ENCODE assay signal across 9 cellular contexts in the genomic region with DNA sequence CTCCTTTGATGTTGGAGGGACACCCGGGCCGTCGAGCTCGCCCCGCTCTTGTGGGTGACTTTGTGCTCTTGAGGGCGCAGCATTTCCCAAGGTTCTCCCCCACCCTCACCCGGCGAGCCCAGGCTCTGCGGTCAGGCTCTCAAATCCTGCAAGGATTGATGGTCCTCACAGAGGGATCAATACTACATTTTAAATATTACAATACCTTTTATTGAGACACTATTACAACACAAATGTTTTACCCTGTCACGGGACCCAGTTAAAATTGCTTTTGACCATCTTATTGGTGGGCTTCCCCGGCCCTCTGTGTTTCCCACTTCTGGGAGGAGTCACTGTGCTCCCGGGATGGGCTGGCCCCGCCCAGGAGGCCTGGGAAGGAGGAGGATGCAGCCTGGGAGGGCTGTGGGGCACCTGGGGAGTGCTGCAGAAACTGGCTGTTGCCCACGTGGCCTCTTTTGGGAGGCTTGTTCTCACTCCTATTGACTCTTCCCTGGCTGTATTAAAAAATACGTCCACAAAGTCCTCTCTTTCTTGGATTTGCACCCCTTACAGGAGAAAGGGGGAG.
A peak's percentile ranks its signal among the peaks of the same experiment; 100 is the strongest.
DNase-seq lines count a peak whose midpoint lies in the region; ATAC-seq lines count a peak whose summit lies in the region.
"Had no signal": no experiment of that assay in that cellular context is flagged by ENCODE, and none has a peak within 500 bp of the region (broad histone marks: within the 10 kb centered on the region; RNA-seq: fewer than 3 reads in every experiment).

No MANE protein-coding gene starts in this region.

- H3K27ac Mint-ChIP-seq in activated T-helper 17 cell treated with anti-CD3 and anti-CD28 coated beads, Interleukin-2, amount 50 U/mL, for 72 hours, result peak overlapping the region; percentile 87
- peak overlapping the region; percentile 95 to 97 for H3K27ac Mint-ChIP-seq in stimulated activated naive CD8-positive, alpha-beta T cell treated with anti-CD3 and anti-CD28 coated beads, Interleukin-15, amount 100 ng/mL, for 72 hours

- no peaks in the 10 kb centered on the region for H3K36me3 ChIP-seq in iPS-20b (ENCODE audit: insufficient read depth, low read depth, low read length)

- H3K27me3 ChIP-seq in iPS-20b (ENCODE audit: insufficient read depth, low read length), result peaks cover 14% of the 10 kb centered on the region; the same call in 1 of the 2 replicates

- peak; percentile 13 for DNase-seq in NCI-H748 (lab: John Stamatoyannopoulos, UW; ENCODE audit: unreplicated experiment)
- DNase-seq in NCI-H748 treated with DMSO at 0.1 percent for 48 hours (lab: John Stamatoyannopoulos, UW), result no peak
- no peak for DNase-seq in stimulated activated naive CD8-positive, alpha-beta T cell treated with anti-CD3 and anti-CD28 coated beads, Interleukin-15, amount 100 ng/mL, for 72 hours
- no peak for DNase-seq in putamen (ENCODE audit: low spot score)
- no peak for DNase-seq in NCI-H2029 treated with DMSO at 0.1 percent for 48 hours (lab: John Stamatoyannopoulos, UW)

- ATAC-seq in activated T-helper 17 cell treated with anti-CD3 and anti-CD28 coated beads, Interleukin-2, amount 50 U/mL, for 72 hours (replicated peaks), result no peak
- no peak for ATAC-seq in stimulated activated naive CD8-positive, alpha-beta T cell treated with anti-CD3 and anti-CD28 coated beads, Interleukin-15, amount 100 ng/mL, for 72 hours
- no peak for ATAC-seq in GM19328 (IDR thresholded peaks at IDR 0.05; ENCODE audit: unreplicated experiment)
- ATAC-seq: A549 had no signal

- H3K4me3 Mint-ChIP-seq in activated T-helper 17 cell treated with anti-CD3 and anti-CD28 coated beads, Interleukin-2, amount 50 U/mL, for 72 hours, result peak overlapping the region; percentile 81
- H3K4me3 Mint-ChIP-seq in stimulated activated naive CD8-positive, alpha-beta T cell treated with anti-CD3 and anti-CD28 coated beads, Interleukin-15, amount 100 ng/mL, for 72 hours, result peak overlapping the region; percentile 85 to 86

- H3K27me3 Mint-ChIP-seq in activated T-helper 17 cell treated with anti-CD3 and anti-CD28 coated beads, Interleukin-2, amount 50 U/mL, for 72 hours, result peaks cover 5% of the 10 kb centered on the region
- H3K27me3 Mint-ChIP-seq in stimulated activated naive CD8-positive, alpha-beta T cell treated with anti-CD3 and anti-CD28 coated beads, Interleukin-15, amount 100 ng/mL, for 72 hours, result peaks cover 27% of the 10 kb centered on the region

- H3K4me1 ChIP-seq in iPS-20b (ENCODE audit: insufficient read depth, low read length), result peaks cover 15% of the 10 kb centered on the region; the same call in 1 of the 2 replicates
- H3K4me1 ChIP-seq: A549 had no signal

- H3K9me3 ChIP-seq in iPS-20b (ENCODE audit: insufficient read depth, low read depth, low read length), result no peaks in the 10 kb centered on the region
- H3K9me3 ChIP-seq: A549 had no signal

- H3K27ac ChIP-seq in iPS-20b (ENCODE audit: low read length), result peak overlapping the region; percentile 89
- H3K27ac ChIP-seq: A549 had no signal

- peak overlapping the region; percentile 71; the same call in 1 of the 2 replicates for H3K9ac ChIP-seq in iPS-20b (ENCODE audit: low read depth, low read length)

- no peaks in the 10 kb centered on the region for H3K36me3 Mint-ChIP-seq in activated T-helper 17 cell treated with anti-CD3 and anti-CD28 coated beads, Interleukin-2, amount 50 U/mL, for 72 hours (ENCODE audit: low read depth)

- H3K9me3 Mint-ChIP-seq in activated T-helper 17 cell treated with anti-CD3 and anti-CD28 coated beads, Interleukin-2, amount 50 U/mL, for 72 hours, result no peaks in the 10 kb centered on the region
- H3K9me3 Mint-ChIP-seq in stimulated activated naive CD8-positive, alpha-beta T cell treated with anti-CD3 and anti-CD28 coated beads, Interleukin-15, amount 100 ng/mL, for 72 hours, result no peaks in the 10 kb centered on the region

- H3K4me1 Mint-ChIP-seq in activated T-helper 17 cell treated with anti-CD3 and anti-CD28 coated beads, Interleukin-2, amount 50 U/mL, for 72 hours, result peaks cover 4% of the 10 kb centered on the region
- peaks cover 6% of the 10 kb centered on the region for H3K4me1 Mint-ChIP-seq in stimulated activated naive CD8-positive, alpha-beta T cell treated with anti-CD3 and anti-CD28 coated beads, Interleukin-15, amount 100 ng/mL, for 72 hours

- peak overlapping the region; percentile 57 for H3K4me3 ChIP-seq in iPS-20b (ENCODE audit: low read length)
- H3K4me3 ChIP-seq: A549 had no signal
